26 cellular contexts compared by ENCODE assay signal in genomic region chr10:51204076-51204475, GRCh38.
"Had no signal": no experiment of that assay in that cellular context is flagged by ENCODE, and none has a peak within 500 bp of the region (broad histone marks: within the 10 kb centered on the region; RNA-seq: fewer than 3 reads in every experiment).

No MANE protein-coding gene starts in this region.

- H3K4me1 ChIP-seq: body of pancreas had no signal

- ATAC-seq: activated CD4-positive, alpha-beta T cell treated with anti-CD3 and anti-CD28 coated beads for 36 hours; activated T-cell treated with anti-CD3 and anti-CD28 coated beads, Interleukin-2, amount 50 U/mL, for 72 hours; body of pancreas; Right ventricle myocardium inferior had no signal

- H3K9me3 Mint-ChIP-seq: activated CD4-positive, alpha-beta memory T cell treated with anti-CD3 and anti-CD28 coated beads, Interleukin-2, amount 10 ng/mL, durations not matched to agents 7 days and 5 days; activated naive CD8-positive, alpha-beta T cell treated with anti-CD3 and anti-CD28 coated beads, Interleukin-2, amount 10 ng/mL, durations not matched to agents 7 days and 5 days; activated T-cell treated with anti-CD3 and anti-CD28 coated beads, Interleukin-2, amount 50 U/mL, for 72 hours had no signal

- H3K9me3 ChIP-seq: body of pancreas had no signal

- H3K27ac ChIP-seq: body of pancreas, SK-N-MC, VCaP had no signal

- H3K27me3 Mint-ChIP-seq: activated CD4-positive, alpha-beta memory T cell treated with anti-CD3 and anti-CD28 coated beads, Interleukin-2, amount 10 ng/mL, durations not matched to agents 7 days and 5 days; activated CD4-positive, alpha-beta T cell treated with anti-CD3 and anti-CD28 coated beads for 36 hours; activated naive CD8-positive, alpha-beta T cell treated with anti-CD3 and anti-CD28 coated beads, Interleukin-2, amount 10 ng/mL, durations not matched to agents 7 days and 5 days had no signal

- H3K27ac Mint-ChIP-seq: activated CD4-positive, alpha-beta memory T cell treated with anti-CD3 and anti-CD28 coated beads, Interleukin-2, amount 10 ng/mL, durations not matched to agents 7 days and 5 days; activated CD4-positive, alpha-beta T cell treated with anti-CD3 and anti-CD28 coated beads for 36 hours; activated naive CD8-positive, alpha-beta T cell treated with anti-CD3 and anti-CD28 coated beads, Interleukin-2, amount 10 ng/mL, durations not matched to agents 7 days and 5 days; activated T-cell treated with anti-CD3 and anti-CD28 coated beads, Interleukin-2, amount 50 U/mL, for 72 hours had no signal

- H3K27me3 ChIP-seq: body of pancreas had no signal

- H3K4me3 ChIP-seq: body of pancreas, SK-N-MC had no signal

- DNase-seq: activated CD4-positive, alpha-beta memory T cell treated with anti-CD3 and anti-CD28 coated beads, Interleukin-2, amount 10 ng/mL, durations not matched to agents 7 days and 5 days; activated CD4-positive, alpha-beta T cell treated with anti-CD3 and anti-CD28 coated beads for 36 hours; activated CD4-positive, alpha-beta T cell treated with anti-CD3 and anti-CD28 coated beads, Interleukin-2, amount 50 U/mL, for 1 hour; activated naive CD4-positive, alpha-beta T cell treated with anti-CD3 and anti-CD28 coated beads, Interleukin-2, amount 50 U/mL, for 16 hours; activated naive CD8-positive, alpha-beta T cell treated with anti-CD3 and anti-CD28 coated beads, Interleukin-2, amount 10 ng/mL, durations not matched to agents 7 days and 5 days; activated T-cell treated with anti-CD3 and anti-CD28 coated beads for 4 hours; activated T-cell treated with anti-CD3 and anti-CD28 coated beads, Interleukin-2, amount 50 U/mL, for 72 hours; aorta; body of pancreas; central memory CD4-positive, alpha-beta T cell; KG1; NCI-H1092; NCI-H1417; NCI-H1694; NCI-H2029; NCI-H2107; NCI-H2171 treated with DMSO at 0.1 percent for 48 hours; NCI-H226; NCI-H526; NCI-H774; RPMI8226; T-helper 1 cell had no signal

- H3K4me1 Mint-ChIP-seq: activated CD4-positive, alpha-beta memory T cell treated with anti-CD3 and anti-CD28 coated beads, Interleukin-2, amount 10 ng/mL, durations not matched to agents 7 days and 5 days; activated CD4-positive, alpha-beta T cell treated with anti-CD3 and anti-CD28 coated beads for 36 hours; activated naive CD8-positive, alpha-beta T cell treated with anti-CD3 and anti-CD28 coated beads, Interleukin-2, amount 10 ng/mL, durations not matched to agents 7 days and 5 days had no signal

- H3K4me3 Mint-ChIP-seq: activated CD4-positive, alpha-beta memory T cell treated with anti-CD3 and anti-CD28 coated beads, Interleukin-2, amount 10 ng/mL, durations not matched to agents 7 days and 5 days; activated CD4-positive, alpha-beta T cell treated with anti-CD3 and anti-CD28 coated beads for 36 hours; activated naive CD8-positive, alpha-beta T cell treated with anti-CD3 and anti-CD28 coated beads, Interleukin-2, amount 10 ng/mL, durations not matched to agents 7 days and 5 days; activated T-cell treated with anti-CD3 and anti-CD28 coated beads, Interleukin-2, amount 50 U/mL, for 72 hours had no signal

- H3K36me3 Mint-ChIP-seq: activated naive CD8-positive, alpha-beta T cell treated with anti-CD3 and anti-CD28 coated beads, Interleukin-2, amount 10 ng/mL, durations not matched to agents 7 days and 5 days had no signal

- FAIRE-seq: bronchial epithelial cell had no signal
